Comparison of ENCODE assay signal across 10 cellular contexts in the genomic region with DNA sequence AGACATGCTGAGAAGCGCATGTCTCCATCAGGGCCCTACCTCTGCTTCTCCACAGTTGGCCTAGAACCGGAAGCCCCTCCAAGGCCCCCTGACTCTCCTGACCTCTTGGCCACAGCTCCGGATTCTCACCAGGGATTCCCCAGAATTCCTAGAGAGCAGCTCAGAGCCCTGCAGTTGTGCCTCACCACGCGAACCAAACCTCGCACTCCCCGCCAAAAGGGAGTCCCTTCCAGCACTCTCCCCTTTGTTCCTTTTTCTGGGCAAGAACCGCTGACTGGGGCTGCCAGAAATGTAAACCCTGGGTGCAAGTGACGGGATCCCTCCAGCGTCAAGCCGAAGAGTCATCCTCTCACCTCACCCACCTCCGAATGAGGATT. TPM values are rescaled to one million over a fixed set of nuclear protein-coding genes. Genes with fewer than 3 reads are reported as not detected.
DNase-seq lines count a peak whose midpoint lies in the region; ATAC-seq and TF ChIP-seq lines count a peak whose summit lies in the region.
"Had no signal": no experiment of that assay in that cellular context is flagged by ENCODE, and none has a peak within 500 bp of the region (broad histone marks: within the 10 kb centered on the region; RNA-seq: fewer than 3 reads in every experiment).

No MANE protein-coding gene starts in this region.

- no peaks in the 10 kb centered on the region for H3K9me3 ChIP-seq in HUES48 (ENCODE audit: control insufficient read depth, insufficient read depth, low read length)
- H3K9me3 ChIP-seq in effector memory CD4-positive, alpha-beta T cell (ENCODE audit: control insufficient read depth, low read length) = no peaks in the 10 kb centered on the region

- no peak for TF ChIP-seq CTCF in AG09309 (IDR thresholded peaks at IDR 0.05; ENCODE audit: control insufficient read depth, insufficient read depth, low read depth, low read length, missing control alignments)
- TF ChIP-seq CTCF in natural killer cell (IDR thresholded peaks at IDR 0.05) = no peak

- H3K27ac Mint-ChIP-seq in natural killer cell = no peak overlapping the region

- H3K9ac ChIP-seq in HUES48 (ENCODE audit: low read depth, low read length) = no peak overlapping the region

- peaks cover 18% of the 10 kb centered on the region for H3K4me1 ChIP-seq in HUES48 (ENCODE audit: control insufficient read depth, insufficient read depth, low read length)
- H3K4me1 ChIP-seq in effector memory CD4-positive, alpha-beta T cell (ENCODE audit: control insufficient read depth, insufficient read depth, low read length, poor library complexity, severe bottlenecking) = no peaks in the 10 kb centered on the region

- peaks cover 76% of the 10 kb centered on the region for H3K27me3 ChIP-seq in HUES48 (ENCODE audit: control insufficient read depth, insufficient read depth, low read length)
- peaks cover 9% of the 10 kb centered on the region for H3K27me3 ChIP-seq in effector memory CD4-positive, alpha-beta T cell (replicated peaks; ENCODE audit: control insufficient read depth, insufficient read depth, low read length, poor library complexity, severe bottlenecking)

- H3K36me3 ChIP-seq in HUES48 (ENCODE audit: control insufficient read depth, insufficient read depth, low read length) = no peaks in the 10 kb centered on the region
- H3K36me3 ChIP-seq in effector memory CD4-positive, alpha-beta T cell (ENCODE audit: control insufficient read depth, insufficient read depth, low read length) = no peaks in the 10 kb centered on the region

- H3K36me3 Mint-ChIP-seq in natural killer cell = no peaks in the 10 kb centered on the region

- no peak for DNase-seq in AG09309 (ENCODE audit: low read depth)
- no peak for DNase-seq in effector memory CD4-positive, alpha-beta T cell
- no peak for DNase-seq in natural killer cell
- no peak for DNase-seq in mesenteric fat pad (ENCODE audit: low spot score)
- no peak for DNase-seq in NCI-H748 (lab: John Stamatoyannopoulos, UW; ENCODE audit: unreplicated experiment)
- DNase-seq in DMS 273 treated with DMSO at 0.1 percent for 48 hours (lab: John Stamatoyannopoulos, UW) = no peak
- DNase-seq: T-helper 9 cell had no signal

- intact Hi-C loops in natural killer cell (cut with micrococcal nuclease) = no loop called here

- H3K4me1 Mint-ChIP-seq in natural killer cell = no peaks in the 10 kb centered on the region

- ATAC-seq in natural killer cell = no peak
- no peak for ATAC-seq in HG03457 (IDR thresholded peaks at IDR 0.05; ENCODE audit: unreplicated experiment)
- ATAC-seq: esophagus mucosa had no signal

- peak overlapping the region; percentile 77 for H3K4me3 Mint-ChIP-seq in natural killer cell

- no peaks in the 10 kb centered on the region for H3K9me3 Mint-ChIP-seq in natural killer cell

- H3K27ac ChIP-seq in HUES48 (ENCODE audit: low read depth, low read length) = no peak overlapping the region
- no peak overlapping the region for H3K27ac ChIP-seq in effector memory CD4-positive, alpha-beta T cell (ENCODE audit: insufficient read depth, low read length, poor library complexity, severe bottlenecking)

- H3K27me3 Mint-ChIP-seq in natural killer cell (ENCODE audit: low read depth in 2 of 2) = peaks cover 24% of the 10 kb centered on the region in 2 donors

- peak overlapping the region; percentile 69 for H3K4me3 ChIP-seq in AG09309 (ENCODE audit: control insufficient read depth, low read depth, low read length)
- peak overlapping the region; percentile 53 for H3K4me3 ChIP-seq in HUES48 (ENCODE audit: low read depth, low read length)
- peak overlapping the region; percentile 25 for H3K4me3 ChIP-seq in effector memory CD4-positive, alpha-beta T cell (ENCODE audit: insufficient read depth, low read depth, low read length, poor library complexity, severe bottlenecking)

RNA-seq across cellular contexts. Expression of gene AFF3, which starts 36.7 kb away (rescaled TPM):
- total RNA-seq in natural killer cell (1 to 10 TPM; 4.6 to 9.6 (median 5.6) TPM), mesenteric fat pad (4.5 TPM)
